1 cellular context compared by ENCODE assay signal in the genomic region with DNA sequence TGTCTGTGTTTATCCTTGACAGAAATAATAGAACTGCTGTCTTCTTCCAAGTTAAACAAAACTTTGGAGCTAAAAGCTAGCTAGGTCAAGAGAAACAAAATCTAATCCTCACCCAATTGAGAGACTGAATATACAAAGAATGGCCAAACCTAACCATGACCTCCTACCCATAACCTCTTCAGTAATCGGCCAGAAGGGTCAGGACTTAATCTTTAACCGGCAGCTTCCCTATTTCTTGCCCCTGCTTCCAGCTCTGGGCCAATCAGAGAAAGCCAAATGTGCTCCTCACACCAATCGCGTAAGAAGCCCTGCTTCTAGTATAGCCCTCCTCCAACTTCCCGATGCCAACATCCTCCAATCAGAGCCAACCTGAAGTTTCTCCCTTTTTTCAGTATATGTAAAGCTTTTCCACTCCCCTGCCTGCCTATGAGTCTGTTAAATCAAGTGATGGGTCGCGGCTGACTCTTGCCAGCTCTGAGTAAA.
A peak's percentile ranks its signal among the peaks of the same experiment; 100 is the strongest.
TF ChIP-seq lines count a peak whose summit lies in the region.

No MANE protein-coding gene starts in this region.

TF ChIP-seq in HEK293, 187 proteins besides CTCF, POLR2A, EP300 and RAD21 (continued from another document):
- TF ChIP-seq, protein P1, sequence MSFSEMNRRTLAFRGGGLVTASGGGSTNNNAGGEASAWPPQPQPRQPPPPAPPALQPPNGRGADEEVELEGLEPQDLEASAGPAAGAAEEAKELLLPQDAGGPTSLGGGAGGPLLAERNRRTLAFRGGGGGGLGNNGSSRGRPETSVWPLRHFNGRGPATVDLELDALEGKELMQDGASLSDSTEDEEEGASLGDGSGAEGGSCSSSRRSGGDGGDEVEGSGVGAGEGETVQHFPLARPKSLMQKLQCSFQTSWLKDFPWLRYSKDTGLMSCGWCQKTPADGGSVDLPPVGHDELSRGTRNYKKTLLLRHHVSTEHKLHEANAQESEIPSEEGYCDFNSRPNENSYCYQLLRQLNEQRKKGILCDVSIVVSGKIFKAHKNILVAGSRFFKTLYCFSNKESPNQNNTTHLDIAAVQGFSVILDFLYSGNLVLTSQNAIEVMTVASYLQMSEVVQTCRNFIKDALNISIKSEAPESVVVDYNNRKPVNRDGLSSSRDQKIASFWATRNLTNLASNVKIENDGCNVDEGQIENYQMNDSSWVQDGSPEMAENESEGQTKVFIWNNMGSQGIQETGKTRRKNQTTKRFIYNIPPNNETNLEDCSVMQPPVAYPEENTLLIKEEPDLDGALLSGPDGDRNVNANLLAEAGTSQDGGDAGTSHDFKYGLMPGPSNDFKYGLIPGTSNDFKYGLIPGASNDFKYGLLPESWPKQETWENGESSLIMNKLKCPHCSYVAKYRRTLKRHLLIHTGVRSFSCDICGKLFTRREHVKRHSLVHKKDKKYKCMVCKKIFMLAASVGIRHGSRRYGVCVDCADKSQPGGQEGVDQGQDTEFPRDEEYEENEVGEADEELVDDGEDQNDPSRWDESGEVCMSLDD (tag by site-specific recombination; IDR thresholded peaks at IDR 0.05), result no peak
- TF ChIP-seq, protein P2, sequence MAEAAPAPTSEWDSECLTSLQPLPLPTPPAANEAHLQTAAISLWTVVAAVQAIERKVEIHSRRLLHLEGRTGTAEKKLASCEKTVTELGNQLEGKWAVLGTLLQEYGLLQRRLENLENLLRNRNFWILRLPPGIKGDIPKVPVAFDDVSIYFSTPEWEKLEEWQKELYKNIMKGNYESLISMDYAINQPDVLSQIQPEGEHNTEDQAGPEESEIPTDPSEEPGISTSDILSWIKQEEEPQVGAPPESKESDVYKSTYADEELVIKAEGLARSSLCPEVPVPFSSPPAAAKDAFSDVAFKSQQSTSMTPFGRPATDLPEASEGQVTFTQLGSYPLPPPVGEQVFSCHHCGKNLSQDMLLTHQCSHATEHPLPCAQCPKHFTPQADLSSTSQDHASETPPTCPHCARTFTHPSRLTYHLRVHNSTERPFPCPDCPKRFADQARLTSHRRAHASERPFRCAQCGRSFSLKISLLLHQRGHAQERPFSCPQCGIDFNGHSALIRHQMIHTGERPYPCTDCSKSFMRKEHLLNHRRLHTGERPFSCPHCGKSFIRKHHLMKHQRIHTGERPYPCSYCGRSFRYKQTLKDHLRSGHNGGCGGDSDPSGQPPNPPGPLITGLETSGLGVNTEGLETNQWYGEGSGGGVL (tag by site-specific recombination; IDR thresholded peaks at IDR 0.05), result no peak
- TF ChIP-seq ZNF140 (tag by site-specific recombination; IDR thresholded peaks at IDR 0.05) (no peak), ZNF76 (tag by site-specific recombination; IDR thresholded peaks at IDR 0.05; ENCODE audit: borderline replicate concordance, low read depth) (peak; percentile 64; the same call in 1 of the 2 replicates), ZNF19 (tag by site-specific recombination; IDR thresholded peaks at IDR 0.05; ENCODE audit: low read depth) (no peak), SETDB1 (IDR thresholded peaks at IDR 0.05; ENCODE audit: insufficient read length, low read length) (no peak), ZNF629 (tag by site-specific recombination; IDR thresholded peaks at IDR 0.05) (no peak), OSR2 (tag by site-specific recombination; IDR thresholded peaks at IDR 0.05) (peak; percentile 72; the same call in 1 of the 2 replicates), ZNF211 (tag by site-specific recombination; IDR thresholded peaks at IDR 0.05; ENCODE audit: low read depth) (no peak), ZNF391 (tag by site-specific recombination; IDR thresholded peaks at IDR 0.05; ENCODE audit: borderline replicate concordance, low read depth) (no peak), ZNF600 (tag by site-specific recombination; IDR thresholded peaks at IDR 0.05) (no peak), ZNF501 (tag by site-specific recombination; IDR thresholded peaks at IDR 0.05) (no peak), ZNF146 (tag by site-specific recombination; IDR thresholded peaks at IDR 0.05) (no peak), ZNF830 (tag by site-specific recombination; IDR thresholded peaks at IDR 0.05; ENCODE audit: low read depth) (no peak), ZBTB1 (tag by site-specific recombination; IDR thresholded peaks at IDR 0.05) (no peak), ZNF37A (tag by site-specific recombination; IDR thresholded peaks at IDR 0.05) (no peak), ZNF529 (tag by site-specific recombination; IDR thresholded peaks at IDR 0.05; ENCODE audit: insufficient replicate concordance) (no peak), ZXDB (tag by site-specific recombination; IDR thresholded peaks at IDR 0.05) (peak; percentile 60), ZNF416 (tag by site-specific recombination; IDR thresholded peaks at IDR 0.05) (no peak), MEIS1 (CRISPR knock-in tag; IDR thresholded peaks at IDR 0.05; ENCODE audit: borderline replicate concordance) (no peak), HOXA7 (CRISPR knock-in tag; IDR thresholded peaks at IDR 0.05; ENCODE audit: borderline replicate concordance) (no peak), BCL11A (tag by site-specific recombination; IDR thresholded peaks at IDR 0.05; ENCODE audit: low read depth) (0 out of 2 replicates have a peak, but pooled peaks have one; percentile 26), FEZF1 (tag by site-specific recombination; IDR thresholded peaks at IDR 0.05) (no peak), ZNF202 (tag by site-specific recombination; IDR thresholded peaks at IDR 0.05; ENCODE audit: borderline replicate concordance) (no peak), IKZF3 (tag by site-specific recombination; IDR thresholded peaks at IDR 0.05) (no peak), ZNF585B (tag by site-specific recombination; IDR thresholded peaks at IDR 0.05) (no peak), ZNF768 (tag by site-specific recombination; IDR thresholded peaks at IDR 0.05) (no peak), TCF7L2 (IDR thresholded peaks at IDR 0.05; ENCODE audit: borderline replicate concordance, low read depth, low read length) (no peak)
- TF ChIP-seq, protein P3, sequence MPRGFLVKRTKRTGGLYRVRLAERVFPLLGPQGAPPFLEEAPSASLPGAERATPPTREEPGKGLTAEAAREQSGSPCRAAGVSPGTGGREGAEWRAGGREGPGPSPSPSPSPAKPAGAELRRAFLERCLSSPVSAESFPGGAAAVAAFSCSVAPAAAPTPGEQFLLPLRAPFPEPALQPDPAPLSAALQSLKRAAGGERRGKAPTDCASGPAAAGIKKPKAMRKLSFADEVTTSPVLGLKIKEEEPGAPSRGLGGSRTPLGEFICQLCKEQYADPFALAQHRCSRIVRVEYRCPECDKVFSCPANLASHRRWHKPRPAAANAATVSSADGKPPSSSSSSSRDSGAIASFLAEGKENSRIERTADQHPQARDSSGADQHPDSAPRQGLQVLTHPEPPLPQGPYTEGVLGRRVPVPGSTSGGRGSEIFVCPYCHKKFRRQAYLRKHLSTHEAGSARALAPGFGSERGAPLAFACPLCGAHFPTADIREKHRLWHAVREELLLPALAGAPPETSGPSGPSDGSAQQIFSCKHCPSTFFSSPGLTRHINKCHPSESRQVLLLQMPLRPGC (tag by site-specific recombination; IDR thresholded peaks at IDR 0.05), result no peak
- TF ChIP-seq, protein P4, sequence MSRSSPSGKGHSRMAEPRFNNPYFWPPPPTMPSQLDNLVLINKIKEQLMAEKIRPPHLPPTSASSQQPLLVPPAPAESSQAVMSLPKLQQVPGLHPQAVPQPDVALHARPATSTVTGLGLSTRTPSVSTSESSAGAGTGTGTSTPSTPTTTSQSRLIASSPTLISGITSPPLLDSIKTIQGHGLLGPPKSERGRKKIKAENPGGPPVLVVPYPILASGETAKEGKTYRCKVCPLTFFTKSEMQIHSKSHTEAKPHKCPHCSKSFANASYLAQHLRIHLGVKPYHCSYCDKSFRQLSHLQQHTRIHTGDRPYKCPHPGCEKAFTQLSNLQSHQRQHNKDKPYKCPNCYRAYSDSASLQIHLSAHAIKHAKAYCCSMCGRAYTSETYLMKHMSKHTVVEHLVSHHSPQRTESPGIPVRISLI (tag by site-specific recombination; IDR thresholded peaks at IDR 0.05), result no peak
- TF ChIP-seq, protein P5, sequence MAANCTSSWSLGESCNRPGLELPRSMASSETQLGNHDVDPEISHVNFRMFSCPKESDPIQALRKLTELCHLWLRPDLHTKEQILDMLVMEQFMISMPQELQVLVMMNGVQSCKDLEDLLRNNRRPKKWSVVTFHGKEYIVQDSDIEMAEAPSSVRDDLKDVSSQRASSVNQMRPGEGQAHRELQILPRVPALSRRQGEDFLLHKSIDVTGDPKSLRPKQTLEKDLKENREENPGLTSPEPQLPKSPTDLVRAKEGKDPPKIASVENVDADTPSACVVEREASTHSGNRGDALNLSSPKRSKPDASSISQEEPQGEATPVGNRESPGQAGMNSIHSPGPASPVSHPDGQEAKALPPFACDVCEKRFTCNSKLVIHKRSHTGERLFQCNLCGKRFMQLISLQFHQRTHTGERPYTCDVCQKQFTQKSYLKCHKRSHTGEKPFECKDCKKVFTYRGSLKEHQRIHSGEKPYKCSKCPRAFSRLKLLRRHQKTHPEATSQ (tag by site-specific recombination; IDR thresholded peaks at IDR 0.05), result no peak
- TF ChIP-seq, protein P6, sequence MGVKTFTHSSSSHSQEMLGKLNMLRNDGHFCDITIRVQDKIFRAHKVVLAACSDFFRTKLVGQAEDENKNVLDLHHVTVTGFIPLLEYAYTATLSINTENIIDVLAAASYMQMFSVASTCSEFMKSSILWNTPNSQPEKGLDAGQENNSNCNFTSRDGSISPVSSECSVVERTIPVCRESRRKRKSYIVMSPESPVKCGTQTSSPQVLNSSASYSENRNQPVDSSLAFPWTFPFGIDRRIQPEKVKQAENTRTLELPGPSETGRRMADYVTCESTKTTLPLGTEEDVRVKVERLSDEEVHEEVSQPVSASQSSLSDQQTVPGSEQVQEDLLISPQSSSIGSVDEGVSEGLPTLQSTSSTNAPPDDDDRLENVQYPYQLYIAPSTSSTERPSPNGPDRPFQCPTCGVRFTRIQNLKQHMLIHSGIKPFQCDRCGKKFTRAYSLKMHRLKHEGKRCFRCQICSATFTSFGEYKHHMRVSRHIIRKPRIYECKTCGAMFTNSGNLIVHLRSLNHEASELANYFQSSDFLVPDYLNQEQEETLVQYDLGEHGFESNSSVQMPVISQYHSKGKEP (tag by site-specific recombination; IDR thresholded peaks at IDR 0.05), result 0 out of 2 replicates have a peak, but pooled peaks have one; percentile 19
- TF ChIP-seq, protein P7, sequence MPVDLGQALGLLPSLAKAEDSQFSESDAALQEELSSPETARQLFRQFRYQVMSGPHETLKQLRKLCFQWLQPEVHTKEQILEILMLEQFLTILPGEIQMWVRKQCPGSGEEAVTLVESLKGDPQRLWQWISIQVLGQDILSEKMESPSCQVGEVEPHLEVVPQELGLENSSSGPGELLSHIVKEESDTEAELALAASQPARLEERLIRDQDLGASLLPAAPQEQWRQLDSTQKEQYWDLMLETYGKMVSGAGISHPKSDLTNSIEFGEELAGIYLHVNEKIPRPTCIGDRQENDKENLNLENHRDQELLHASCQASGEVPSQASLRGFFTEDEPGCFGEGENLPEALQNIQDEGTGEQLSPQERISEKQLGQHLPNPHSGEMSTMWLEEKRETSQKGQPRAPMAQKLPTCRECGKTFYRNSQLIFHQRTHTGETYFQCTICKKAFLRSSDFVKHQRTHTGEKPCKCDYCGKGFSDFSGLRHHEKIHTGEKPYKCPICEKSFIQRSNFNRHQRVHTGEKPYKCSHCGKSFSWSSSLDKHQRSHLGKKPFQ (tag by site-specific recombination; IDR thresholded peaks at IDR 0.05), result no peak
- TF ChIP-seq, protein P8, sequence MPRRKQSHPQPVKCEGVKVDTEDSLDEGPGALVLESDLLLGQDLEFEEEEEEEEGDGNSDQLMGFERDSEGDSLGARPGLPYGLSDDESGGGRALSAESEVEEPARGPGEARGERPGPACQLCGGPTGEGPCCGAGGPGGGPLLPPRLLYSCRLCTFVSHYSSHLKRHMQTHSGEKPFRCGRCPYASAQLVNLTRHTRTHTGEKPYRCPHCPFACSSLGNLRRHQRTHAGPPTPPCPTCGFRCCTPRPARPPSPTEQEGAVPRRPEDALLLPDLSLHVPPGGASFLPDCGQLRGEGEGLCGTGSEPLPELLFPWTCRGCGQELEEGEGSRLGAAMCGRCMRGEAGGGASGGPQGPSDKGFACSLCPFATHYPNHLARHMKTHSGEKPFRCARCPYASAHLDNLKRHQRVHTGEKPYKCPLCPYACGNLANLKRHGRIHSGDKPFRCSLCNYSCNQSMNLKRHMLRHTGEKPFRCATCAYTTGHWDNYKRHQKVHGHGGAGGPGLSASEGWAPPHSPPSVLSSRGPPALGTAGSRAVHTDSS (tag by site-specific recombination; IDR thresholded peaks at IDR 0.05), result no peak
- TF ChIP-seq, protein P9, sequence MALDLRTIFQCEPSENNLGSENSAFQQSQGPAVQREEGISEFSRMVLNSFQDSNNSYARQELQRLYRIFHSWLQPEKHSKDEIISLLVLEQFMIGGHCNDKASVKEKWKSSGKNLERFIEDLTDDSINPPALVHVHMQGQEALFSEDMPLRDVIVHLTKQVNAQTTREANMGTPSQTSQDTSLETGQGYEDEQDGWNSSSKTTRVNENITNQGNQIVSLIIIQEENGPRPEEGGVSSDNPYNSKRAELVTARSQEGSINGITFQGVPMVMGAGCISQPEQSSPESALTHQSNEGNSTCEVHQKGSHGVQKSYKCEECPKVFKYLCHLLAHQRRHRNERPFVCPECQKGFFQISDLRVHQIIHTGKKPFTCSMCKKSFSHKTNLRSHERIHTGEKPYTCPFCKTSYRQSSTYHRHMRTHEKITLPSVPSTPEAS (tag by site-specific recombination; IDR thresholded peaks at IDR 0.05), result no peak
- TF ChIP-seq, protein P10, sequence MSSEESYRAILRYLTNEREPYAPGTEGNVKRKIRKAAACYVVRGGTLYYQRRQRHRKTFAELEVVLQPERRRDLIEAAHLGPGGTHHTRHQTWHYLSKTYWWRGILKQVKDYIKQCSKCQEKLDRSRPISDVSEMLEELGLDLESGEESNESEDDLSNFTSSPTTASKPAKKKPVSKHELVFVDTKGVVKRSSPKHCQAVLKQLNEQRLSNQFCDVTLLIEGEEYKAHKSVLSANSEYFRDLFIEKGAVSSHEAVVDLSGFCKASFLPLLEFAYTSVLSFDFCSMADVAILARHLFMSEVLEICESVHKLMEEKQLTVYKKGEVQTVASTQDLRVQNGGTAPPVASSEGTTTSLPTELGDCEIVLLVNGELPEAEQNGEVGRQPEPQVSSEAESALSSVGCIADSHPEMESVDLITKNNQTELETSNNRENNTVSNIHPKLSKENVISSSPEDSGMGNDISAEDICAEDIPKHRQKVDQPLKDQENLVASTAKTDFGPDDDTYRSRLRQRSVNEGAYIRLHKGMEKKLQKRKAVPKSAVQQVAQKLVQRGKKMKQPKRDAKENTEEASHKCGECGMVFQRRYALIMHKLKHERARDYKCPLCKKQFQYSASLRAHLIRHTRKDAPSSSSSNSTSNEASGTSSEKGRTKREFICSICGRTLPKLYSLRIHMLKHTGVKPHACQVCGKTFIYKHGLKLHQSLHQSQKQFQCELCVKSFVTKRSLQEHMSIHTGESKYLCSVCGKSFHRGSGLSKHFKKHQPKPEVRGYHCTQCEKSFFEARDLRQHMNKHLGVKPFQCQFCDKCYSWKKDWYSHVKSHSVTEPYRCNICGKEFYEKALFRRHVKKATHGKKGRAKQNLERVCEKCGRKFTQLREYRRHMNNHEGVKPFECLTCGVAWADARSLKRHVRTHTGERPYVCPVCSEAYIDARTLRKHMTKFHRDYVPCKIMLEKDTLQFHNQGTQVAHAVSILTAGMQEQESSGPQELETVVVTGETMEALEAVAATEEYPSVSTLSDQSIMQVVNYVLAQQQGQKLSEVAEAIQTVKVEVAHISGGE (tag by site-specific recombination; conservative IDR thresholded peaks at IDR 0.05; ENCODE audit: low read depth), result no peak
- TF ChIP-seq, protein P11, sequence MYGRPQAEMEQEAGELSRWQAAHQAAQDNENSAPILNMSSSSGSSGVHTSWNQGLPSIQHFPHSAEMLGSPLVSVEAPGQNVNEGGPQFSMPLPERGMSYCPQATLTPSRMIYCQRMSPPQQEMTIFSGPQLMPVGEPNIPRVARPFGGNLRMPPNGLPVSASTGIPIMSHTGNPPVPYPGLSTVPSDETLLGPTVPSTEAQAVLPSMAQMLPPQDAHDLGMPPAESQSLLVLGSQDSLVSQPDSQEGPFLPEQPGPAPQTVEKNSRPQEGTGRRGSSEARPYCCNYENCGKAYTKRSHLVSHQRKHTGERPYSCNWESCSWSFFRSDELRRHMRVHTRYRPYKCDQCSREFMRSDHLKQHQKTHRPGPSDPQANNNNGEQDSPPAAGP (tag by site-specific recombination; IDR thresholded peaks at IDR 0.05), result no peak
TF ChIP-seq in HEK293: peak in this region for 7.
